22 cellular contexts compared by ENCODE assay signal in genomic region chrX:41291309-41291708, GRCh38. TPM values are rescaled to one million over a fixed set of nuclear protein-coding genes. Genes with fewer than 3 reads are reported as not detected.
DNase-seq lines count a peak whose midpoint lies in the region; FAIRE-seq and TF ChIP-seq lines count a peak whose summit lies in the region.
"Had no signal": no experiment of that assay in that cellular context is flagged by ENCODE, and none has a peak within 500 bp of the region (broad histone marks: within the 10 kb centered on the region; RNA-seq: fewer than 3 reads in every experiment).

No MANE protein-coding gene starts in this region.

- no peak for TF ChIP-seq EP300 in H1 (IDR thresholded peaks at IDR 0.05; ENCODE audit: borderline replicate concordance in 1 of 2, low read depth in 2 of 2, low read length in 2 of 2)

- H3K36me3 ChIP-seq in HUES6 (ENCODE audit: control insufficient read depth, insufficient read depth, low read length) (no peaks in the 10 kb centered on the region), H1 (ENCODE audit: control insufficient read depth in 2 of 4, insufficient read depth in 4 of 4, low read length in 3 of 4) (no peaks in the 10 kb centered on the region), OCI-LY7 (ENCODE audit: insufficient read depth, low read length) (no peaks in the 10 kb centered on the region)
- H3K36me3 ChIP-seq: BLaER1 treated with 17β-estradiol and CSF1 and Interleukin-3, amounts not matched to agents 10 nM and 100 nM had no signal

- peaks cover 4% of the 10 kb centered on the region for H3K36me3 Mint-ChIP-seq in mesothelial cell of epicardium

- DNase-seq in H1 (ENCODE audit: low read depth in 1 of 2, low spot score in 2 of 2) (no peak), mesothelial cell of epicardium (ENCODE audit: low spot score in 2 of 2, unreplicated experiment in 2 of 2) (no peak), NCI-H774 (lab: John Stamatoyannopoulos, UW) (no peak), activated gamma-delta T cell treated with Interleukin-2 at 50 U/mL for 16 hours (no peak), NCI-H2196 (lab: John Stamatoyannopoulos, UW; ENCODE audit: unreplicated experiment) (no peak), OCI-LY7 (ENCODE audit: low spot score) (no peak)
- DNase-seq: AML-193; CD4-positive, alpha-beta T cell; DMS53; MM.1S; NCI-H2029; NCI-H446 treated with DMSO at 0.1 percent for 48 hours; NCI-H526; SHP77 treated with DMSO at 0.1 percent for 48 hours had no signal

- H4K91ac ChIP-seq in H1 (replicated peaks; ENCODE audit: insufficient read length, low read length): no peak overlapping the region

- no peak for TF ChIP-seq RAD21 in H1 (IDR thresholded peaks at IDR 0.05 in 1 of 2, conservative IDR thresholded peaks at IDR 0.05 in 1 of 2; ENCODE audit: low read depth in 2 of 2, low read length in 2 of 2)

- H3K18ac ChIP-seq in H1 (ENCODE audit: extremely low read depth, low read length): peak overlapping the region; percentile 32; the same call in 1 of the 2 replicates

- H3K23me2 ChIP-seq in H1 (ENCODE audit: low read depth, low read length): no peaks in the 10 kb centered on the region

- no peak overlapping the region for H3K4me3 ChIP-seq in HUES6 (ENCODE audit: low read depth, low read length)
- no peak overlapping the region for H3K4me3 ChIP-seq in H1 (ENCODE audit: extremely low read depth in 1 of 4, insufficient read depth in 2 of 4, low read depth in 3 of 4, low read length in 4 of 4)
- no peak overlapping the region for H3K4me3 ChIP-seq in OCI-LY7 (ENCODE audit: low read depth, low read length, poor library complexity, severe bottlenecking)
- H3K4me3 ChIP-seq: A549; BLaER1 treated with 17β-estradiol and CSF1 and Interleukin-3, amounts not matched to agents 10 nM and 100 nM had no signal

- H2BK20ac ChIP-seq in H1 (ENCODE audit: low read length): no peak overlapping the region

- H3K9ac ChIP-seq in HUES6 (ENCODE audit: low read length) (peak overlapping the region; percentile 42), H1 (replicated peaks in 1 of 4; ENCODE audit: extremely low read depth in 1 of 4, low read depth in 3 of 4, low read length in 3 of 4) (no peak overlapping the region)
- H3K9ac ChIP-seq: BLaER1 treated with 17β-estradiol and CSF1 and Interleukin-3, amounts not matched to agents 10 nM and 100 nM; KMS-11 had no signal

- H2BK5ac ChIP-seq in H1 (ENCODE audit: low read depth, low read length): no peak overlapping the region

- H2BK12ac ChIP-seq in H1 (ENCODE audit: low read depth, low read length): no peak overlapping the region

- H3K79me2 ChIP-seq in H1 (ENCODE audit: control insufficient read depth in 1 of 2, insufficient read depth in 2 of 2, low read length in 2 of 2) (no peaks in the 10 kb centered on the region), OCI-LY7 (ENCODE audit: insufficient read depth, low read depth, low read length) (no peaks in the 10 kb centered on the region)

- no peak overlapping the region for H4K8ac ChIP-seq in H1 (ENCODE audit: extremely low read depth, insufficient read depth, low read length)

- H3K9me3 ChIP-seq in HUES6 (ENCODE audit: control insufficient read depth, insufficient read depth, low read depth, low read length) (peaks cover 11% of the 10 kb centered on the region; the same call in 1 of the 2 replicates), H1 (ENCODE audit: insufficient read depth in 2 of 2, low read depth in 1 of 2, low read length in 1 of 2) (no peaks in the 10 kb centered on the region), OCI-LY7 (ENCODE audit: low read length) (0 out of 2 replicates have a peak, but pooled peaks cover 6% of the 10 kb centered on the region)

- H4K5ac ChIP-seq in H1 (ENCODE audit: insufficient read length, low read depth, low read length): no peak overlapping the region

- no peak overlapping the region for H3K23ac ChIP-seq in H1 (ENCODE audit: insufficient read length)

- TF ChIP-seq CTCF in H1 (IDR thresholded peaks at IDR 0.05; ENCODE audit: control extremely low read depth in 1 of 3, insufficient read depth in 1 of 3, low read depth in 1 of 3, low read length in 3 of 3): no peak
- no peak for TF ChIP-seq CTCF in mesothelial cell of epicardium (IDR thresholded peaks at IDR 0.05; ENCODE audit: unreplicated experiment)
- no peak for TF ChIP-seq CTCF in OCI-LY7 (conservative IDR thresholded peaks at IDR 0.05; ENCODE audit: low read length)

- BruUV-seq in OCI-LY7 (replicated peaks; lab: Mats Ljungman, UMichigan): no TSS peak

- H3K27ac ChIP-seq in HUES6 (ENCODE audit: low read depth, low read length) (peak overlapping the region; percentile 75), H1 (ENCODE audit: low read depth, low read length) (no peak overlapping the region; the same call in 1 of the 2 replicates), OCI-LY7 (ENCODE audit: low read depth, low read length, poor library complexity, severe bottlenecking) (no peak overlapping the region)
- H3K27ac ChIP-seq: A549; BLaER1 treated with 17β-estradiol and CSF1 and Interleukin-3, amounts not matched to agents 10 nM and 100 nM; KMS-11; RWPE1 had no signal

- no peaks in the 10 kb centered on the region for H3K79me1 ChIP-seq in H1 (ENCODE audit: low read depth, low read length)

- no peaks in the 10 kb centered on the region for H3K9me2 ChIP-seq in OCI-LY7 (ENCODE audit: insufficient read depth, low read length)

- no peak overlapping the region for H3K56ac ChIP-seq in H1 (replicated peaks; ENCODE audit: insufficient read length, low read depth, low read length)

- no peak overlapping the region for H2BK120ac ChIP-seq in H1 (replicated peaks; ENCODE audit: low read depth, low read length)

- no peak overlapping the region for H2AK5ac ChIP-seq in H1 (ENCODE audit: low read depth, low read length)

- H3K27me3 ChIP-seq in HUES6 (ENCODE audit: control insufficient read depth, insufficient read depth, low read length) (no peaks in the 10 kb centered on the region), H1 (replicated peaks in 1 of 4; ENCODE audit: control insufficient read depth in 3 of 4, extremely low read depth in 1 of 4, insufficient read depth in 3 of 4, low read length in 3 of 4) (no peaks in the 10 kb centered on the region)
- H3K27me3 ChIP-seq: BLaER1 treated with 17β-estradiol and CSF1 and Interleukin-3, amounts not matched to agents 10 nM and 100 nM had no signal

- intact Hi-C loops in OCI-LY7 (cut with micrococcal nuclease; ENCODE audit: unreplicated experiment): no loop called here

- H2AFZ ChIP-seq in H1 (ENCODE audit: low read length) (no peak overlapping the region), OCI-LY7 (ENCODE audit: low read length) (no peak overlapping the region)

- no peak for TF ChIP-seq POLR2A in H1 (IDR thresholded peaks at IDR 0.05; ENCODE audit: control extremely low read depth in 1 of 2, low read depth in 2 of 2, low read length in 2 of 2)

- H2BK15ac ChIP-seq in H1 (ENCODE audit: low read length): no peak overlapping the region

- H3K4me3 Mint-ChIP-seq in mesothelial cell of epicardium: no peak overlapping the region
- H3K4me3 Mint-ChIP-seq: CD4-positive, alpha-beta T cell had no signal

- CTCF ChIA-PET in H1 (lab: Charles Lee; ENCODE audit: partially characterized antibody) (interaction anchor here (0.7 kb wide), 1 partner anchor 44 kb away, joined by 3 read pairs; no protein-coding TSS in a partner anchor), OCI-LY7 (lab: Charles Lee; ENCODE audit: unreplicated experiment) (no interaction called here)

- H3K4me1 Mint-ChIP-seq in mesothelial cell of epicardium: peaks cover 6% of the 10 kb centered on the region
- H3K4me1 Mint-ChIP-seq: IgD-negative memory B cell had no signal

- peaks cover 15% of the 10 kb centered on the region for H3K4me1 ChIP-seq in HUES6 (ENCODE audit: control insufficient read depth, insufficient read depth, low read length)
- peaks cover 0 to 6% (median 3%) of the 10 kb centered on the region in 4 experiments; a peak in 3 of 7 replicates for H3K4me1 ChIP-seq in H1 (replicated peaks in 1 of 4; ENCODE audit: control insufficient read depth in 3 of 4, insufficient read depth in 4 of 4, low read length in 3 of 4)
- H3K4me1 ChIP-seq in OCI-LY7 (ENCODE audit: insufficient read depth, low read length, poor library complexity, severe bottlenecking): no peaks in the 10 kb centered on the region
- H3K4me1 ChIP-seq: A549 had no signal

- H3K9me3 Mint-ChIP-seq in mesothelial cell of epicardium: peaks cover 13% of the 10 kb centered on the region
- H3K9me3 Mint-ChIP-seq: CD4-positive, alpha-beta T cell had no signal

- H4K20me1 ChIP-seq in H1 (replicated peaks in 1 of 2; ENCODE audit: control insufficient read depth in 1 of 2, insufficient read depth in 2 of 2, low read length in 2 of 2) (no peaks in the 10 kb centered on the region), OCI-LY7 (ENCODE audit: insufficient read depth, low read length) (no peaks in the 10 kb centered on the region)
- H4K20me1 ChIP-seq: BLaER1 treated with 17β-estradiol and CSF1 and Interleukin-3, amounts not matched to agents 10 nM and 100 nM had no signal

- H3K14ac ChIP-seq in H1 (ENCODE audit: insufficient read length): no peak overlapping the region

- H3K27ac Mint-ChIP-seq in mesothelial cell of epicardium: peak overlapping the region; percentile 49
- H3K27ac Mint-ChIP-seq: CD4-positive, alpha-beta T cell had no signal

- no peak overlapping the region for H3K4ac ChIP-seq in H1 (replicated peaks; ENCODE audit: insufficient read length, low read depth, low read length)

- FAIRE-seq in H1 (lab: Jason Lieb, UNC): no peak
- FAIRE-seq: A549, D721Med, GM18507 had no signal

- H3K27me3 Mint-ChIP-seq in mesothelial cell of epicardium (ENCODE audit: low read depth): no peaks in the 10 kb centered on the region
- H3K27me3 Mint-ChIP-seq: CD4-positive, alpha-beta T cell; IgD-negative memory B cell had no signal

- H3K4me2 ChIP-seq in H1 (ENCODE audit: insufficient read depth in 1 of 2, low read depth in 2 of 2, low read length in 2 of 2) (peak overlapping the region; percentile 37 to 38; a peak in 3 of 4 replicates), OCI-LY7 (ENCODE audit: low read length) (no peak overlapping the region)
- H3K4me2 ChIP-seq: A549; BLaER1 treated with 17β-estradiol and CSF1 and Interleukin-3, amounts not matched to agents 10 nM and 100 nM; KMS-11 had no signal

- POLR2A ChIA-PET in H1 (lab: Charles Lee; ENCODE audit: partially characterized antibody): no interaction called here
- POLR2A ChIA-PET in OCI-LY7 (lab: Charles Lee): no interaction called here

TF ChIP-seq in H1, 55 proteins besides CTCF, POLR2A, EP300 and RAD21 (continues in another document):
- no peak for TF ChIP-seq RFX5 (IDR thresholded peaks at IDR 0.05; ENCODE audit: borderline replicate concordance, low read depth, low read length)

RNA-seq across cellular contexts. Expression of gene DDX3X, which starts 42.7 kb away (rescaled TPM):
- 274 and 291 TPM in 2 replicates for total RNA-seq in H1 (2021; fragmentation: NEBNext Ultra II Directional; extraction: Animal tissue kit (Norgen Biotek cat#: 25700))
- polyA plus RNA-seq in H1 (2011; rRNA removed): 29.9 and 39.4 TPM in 2 replicates
- 70.9 TPM for polyA plus RNA-seq in H1 (2011; cell fraction: cytosol; rRNA removed)
- polyA plus RNA-seq in H1 (2011; cell fraction: nucleus; rRNA removed): 49.5 TPM
- 115 to 172 TPM (median 160 TPM) in 4 replicates for polyA plus RNA-seq in H1 (2012, experiment 1 of 2)
- 9.3 TPM for polyA plus RNA-seq in H1 (2012, experiment 2 of 2)
- 102 TPM for polyA plus RNA-seq in H1 (2013, experiment 1 of 2)
- 98.2 TPM for polyA plus RNA-seq in H1 (2013, experiment 2 of 2)
- 141 and 144 TPM in 2 replicates for polyA minus RNA-seq in H1 (2011; rRNA and poly(A)+ RNA removed)
- 124 TPM for polyA minus RNA-seq in H1 (2011; cell fraction: cytosol; rRNA and poly(A)+ RNA removed)
- polyA minus RNA-seq in H1 (2011; cell fraction: nucleus; rRNA and poly(A)+ RNA removed): 189 TPM
- total RNA-seq in mesothelial cell of epicardium (301 to 305 TPM (median 303 TPM) in 3 replicates), OCI-LY7 (2022) (85.0 and 96.4 TPM in 2 replicates)
- 69.6 and 75.1 TPM in 2 replicates for total RNA-seq in OCI-LY7 (2014; rRNA removed; shearing (Covaris generic))
